ENCODE assay signal across 14 cellular contexts in the genomic region with DNA sequence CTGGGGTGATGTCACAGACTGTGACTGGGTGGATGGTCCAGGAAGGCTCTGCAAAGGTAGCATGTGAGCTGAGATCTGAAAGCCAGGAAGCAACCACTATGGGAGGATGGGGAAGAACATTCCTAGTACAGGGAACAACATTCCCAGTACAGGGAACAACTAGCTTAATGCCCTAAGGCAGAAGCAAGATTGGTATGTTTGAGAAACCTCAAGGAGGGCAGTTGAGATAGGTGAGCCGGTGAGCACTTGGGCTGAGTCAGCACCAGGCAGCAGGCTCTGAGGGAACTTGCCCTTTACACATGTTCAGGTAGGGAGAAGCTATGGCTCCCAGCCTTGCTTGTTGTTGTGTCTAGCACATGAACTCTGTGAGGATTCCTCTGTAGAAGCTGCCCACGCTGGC. TPM values are rescaled to one million over a fixed set of nuclear protein-coding genes. Genes with fewer than 3 reads are reported as not detected.
A peak's percentile ranks its signal among the peaks of the same experiment; 100 is the strongest.
DNase-seq lines count a peak whose midpoint lies in the region; ATAC-seq, FAIRE-seq and TF ChIP-seq lines count a peak whose summit lies in the region.
"Had no signal": no experiment of that assay in that cellular context is flagged by ENCODE, and none has a peak within 500 bp of the region (broad histone marks: within the 10 kb centered on the region; RNA-seq: fewer than 3 reads in every experiment).

No MANE protein-coding gene starts in this region.

- H3K4me1 ChIP-seq in RWPE2 (ENCODE audit: insufficient read depth, poor library complexity, severe bottlenecking): no peaks in the 10 kb centered on the region
- peaks cover 10% of the 10 kb centered on the region for H3K4me1 ChIP-seq in keratinocyte (ENCODE audit: control insufficient read depth, extremely low read depth, insufficient read depth, low read length)
- no peaks in the 10 kb centered on the region for H3K4me1 ChIP-seq in right atrium auricular region
- H3K4me1 ChIP-seq: A549, BLaER1 had no signal

- no peak for DNase-seq in RWPE2 (ENCODE audit: low spot score)
- peak; percentile 19 for DNase-seq in ecto neural progenitor cell (ENCODE audit: low spot score)
- DNase-seq in keratinocyte (ENCODE audit: low read depth, low spot score): peak; percentile 78
- DNase-seq in right atrium auricular region (ENCODE audit: low spot score): no peak
- no peak for DNase-seq in stimulated activated CD4-positive, alpha-beta T cell treated with anti-CD3 and anti-CD28 coated beads, Interleukin-2, amount 100 ng/mL, for 24 hours
- DNase-seq: AML-193; CD8-positive, alpha-beta memory T cell; GOT3; H9 had no signal

- no peaks in the 10 kb centered on the region for H3K9me1 ChIP-seq in keratinocyte (ENCODE audit: control insufficient read depth, extremely low read depth, insufficient read depth, low read length)

- H3K36me3 ChIP-seq in RWPE2 (ENCODE audit: low read depth): no peaks in the 10 kb centered on the region
- H3K36me3 ChIP-seq in keratinocyte (ENCODE audit: control insufficient read depth in 2 of 2, extremely low read depth in 1 of 2, insufficient read depth in 2 of 2, low read length in 2 of 2): no peaks in the 10 kb centered on the region
- no peaks in the 10 kb centered on the region for H3K36me3 ChIP-seq in right atrium auricular region
- H3K36me3 ChIP-seq: BLaER1 had no signal

- H3K27me3 ChIP-seq in RWPE2 (ENCODE audit: insufficient read depth, poor library complexity, severe bottlenecking): no peaks in the 10 kb centered on the region
- no peaks in the 10 kb centered on the region for H3K27me3 ChIP-seq in keratinocyte (ENCODE audit: control insufficient read depth, extremely low read depth, insufficient read depth, low read length)
- no peaks in the 10 kb centered on the region for H3K27me3 ChIP-seq in right atrium auricular region
- H3K27me3 ChIP-seq: BLaER1 had no signal

- H3K9me3 ChIP-seq in RWPE2 (ENCODE audit: severe bottlenecking) (peaks cover 2% of the 10 kb centered on the region), keratinocyte (ENCODE audit: control insufficient read depth, low read depth, low read length) (peaks cover 2% of the 10 kb centered on the region), right atrium auricular region (peaks cover 0 to 5% of the 10 kb centered on the region in 2 donors)

- no peaks in the 10 kb centered on the region for H3K79me2 ChIP-seq in keratinocyte (ENCODE audit: control insufficient read depth, insufficient read depth, low read length)

- TF ChIP-seq CTCF in RWPE2 (IDR thresholded peaks at IDR 0.05; ENCODE audit: poor library complexity, severe bottlenecking) (no peak), keratinocyte (optimal IDR thresholded peaks at IDR 0.05 in 1 of 3, IDR thresholded peaks at IDR 0.05 in 1 of 3, conservative IDR thresholded peaks at IDR 0.05 in 1 of 3; ENCODE audit: extremely low read depth in 1 of 3, insufficient read depth in 2 of 3, low read length in 3 of 3) (no peak), right atrium auricular region (IDR thresholded peaks at IDR 0.05) (no peak)

- no peak overlapping the region for H3K4me3 ChIP-seq in RWPE2 (ENCODE audit: severe bottlenecking)
- no peak overlapping the region for H3K4me3 ChIP-seq in keratinocyte (ENCODE audit: control insufficient read depth in 2 of 3, extremely low read depth in 1 of 3, insufficient read depth in 2 of 3, low read depth in 1 of 3, low read length in 3 of 3)
- no peak overlapping the region for H3K4me3 ChIP-seq in right atrium auricular region
- H3K4me3 ChIP-seq: A549, BLaER1 had no signal

- H3K27ac ChIP-seq in RWPE2 (ENCODE audit: poor library complexity, severe bottlenecking) (no peak overlapping the region), keratinocyte (ENCODE audit: control insufficient read depth, insufficient read depth, low read length) (no peak overlapping the region), right atrium auricular region (no peak overlapping the region)
- H3K27ac ChIP-seq: A549, BLaER1 had no signal

- no peak overlapping the region for H3K9ac ChIP-seq in keratinocyte (ENCODE audit: control insufficient read depth, extremely low read depth, insufficient read depth, low read length)
- H3K9ac ChIP-seq: BLaER1 had no signal

- dilution Hi-C loops in keratinocyte (cut with MboI; ENCODE audit: extremely low pct_ligation_motif_present, low sequenced_read_pairs): no loop called here

- peak overlapping the region; percentile 22 for H2AFZ ChIP-seq in keratinocyte (ENCODE audit: control insufficient read depth, low read length)

- peak; percentile 95 for FAIRE-seq in keratinocyte (lab: Jason Lieb, UNC)
- FAIRE-seq: A549, HepG2, HTR-8/SVneo had no signal

- peak overlapping the region; percentile 24 for H3K4me2 ChIP-seq in keratinocyte (ENCODE audit: control insufficient read depth, extremely low read depth, insufficient read depth, low read depth, low read length)
- H3K4me2 ChIP-seq: A549, BLaER1 had no signal

- no peaks in the 10 kb centered on the region for H4K20me1 ChIP-seq in keratinocyte (ENCODE audit: control insufficient read depth, extremely low read depth, insufficient read depth, low read length)
- H4K20me1 ChIP-seq: BLaER1 had no signal

- ATAC-seq in RWPE2 (ENCODE audit: low read depth) (peak; percentile 84), HG03108 (IDR thresholded peaks at IDR 0.05; ENCODE audit: unreplicated experiment) (no peak)
- ATAC-seq: A549, HepG2 had no signal

RNA-seq across cellular contexts. Expression of a gene that starts 24.2 kb away (rescaled TPM):
- 0.01 TPM in 1 of 3 replicates, not detected in the others for polyA plus RNA-seq in keratinocyte
- not detected for polyA plus RNA-seq in keratinocyte (2011; ENCODE audit: low read depth)
- not detected in 2 replicates for polyA plus RNA-seq in keratinocyte (2011; cell fraction: cytosol; rRNA removed)
- polyA plus RNA-seq in keratinocyte (2011; cell fraction: nucleus; rRNA removed): 0.01 TPM in 1 of 2 replicates, not detected in the other
- 0.03 TPM in 1 of 2 replicates, not detected in the other for polyA plus RNA-seq in keratinocyte (2012; ENCODE audit: low replicate concordance)
- not detected in 3 replicates for polyA minus RNA-seq in keratinocyte
- polyA minus RNA-seq in keratinocyte (2011; cell fraction: cytosol; rRNA and poly(A)+ RNA removed): not detected
- not detected in 2 replicates for polyA minus RNA-seq in keratinocyte (2011; cell fraction: nucleus; rRNA and poly(A)+ RNA removed)
- 1 to 10 TPM; 1.7 to 2.2 TPM for total RNA-seq in right atrium auricular region
- total RNA-seq: CD8-positive, alpha-beta memory T cell; HepG2 had no signal
- polyA plus RNA-seq: CD8-positive, alpha-beta memory T cell; HepG2 had no signal

Comparison
In these comparisons a context has a peak if more than half of its experiments do, and no peak if none do; other contexts are left out.
1. DNase-seq: peak in ecto neural progenitor cell (single experiment) and keratinocyte (single experiment); none in RWPE2 (single experiment), right atrium auricular region (single experiment) and stimulated activated CD4-positive, alpha-beta T cell treated with anti-CD3 and anti-CD28 coated beads, Interleukin-2, amount 100 ng/mL, for 24 hours (0 of 2).